17 cellular contexts compared by ENCODE assay signal in genomic region chr5:153794327-153794726, GRCh38.
DNase-seq lines count a peak whose midpoint lies in the region; ATAC-seq, FAIRE-seq and TF ChIP-seq lines count a peak whose summit lies in the region.
"Had no signal": no experiment of that assay in that cellular context is flagged by ENCODE, and none has a peak within 500 bp of the region (broad histone marks: within the 10 kb centered on the region; RNA-seq: fewer than 3 reads in every experiment).

No MANE protein-coding gene starts in this region.

- dilution Hi-C loops in IMR-90 (cut with HindIII; ENCODE audit: low sequenced_read_pairs, unreplicated experiment) = no loop called here

- in situ Hi-C loops in IMR-90 (cut with MboI; ENCODE audit: low sequenced_read_pairs) = no loop called here

- H3K27me3 ChIP-seq in IMR-90 (ENCODE audit: control insufficient read depth, insufficient read depth, low read length) (no peaks in the 10 kb centered on the region), mesenchymal stem cell (ENCODE audit: control insufficient read depth in 1 of 2, insufficient read depth in 1 of 2, low read length in 2 of 2) (no peaks in the 10 kb centered on the region)
- H3K27me3 ChIP-seq: BLaER1 treated with 17β-estradiol and CSF1 and Interleukin-3, amounts not matched to agents 10 nM and 100 nM had no signal

- H2BK120ac ChIP-seq in IMR-90 (ENCODE audit: low read depth, low read length) (no peak overlapping the region), mesenchymal stem cell (ENCODE audit: low read depth, low read length) (no peak overlapping the region)

- peaks cover 20% of the 10 kb centered on the region for H3K4me1 Mint-ChIP-seq in WTC11
- no peaks in the 10 kb centered on the region for H3K4me1 Mint-ChIP-seq in activated naive CD8-positive, alpha-beta T cell treated with anti-CD3 and anti-CD28 coated beads for 36 hours
- H3K4me1 Mint-ChIP-seq: CD4-positive, CD25-positive, alpha-beta regulatory T cell had no signal

- 0 out of 2 replicates have a peak, but pooled peaks cover 3% of the 10 kb centered on the region for H3K4me1 ChIP-seq in IMR-90 (ENCODE audit: control insufficient read depth, insufficient read depth, low read length)
- H3K4me1 ChIP-seq in mesenchymal stem cell (ENCODE audit: control insufficient read depth, insufficient read depth, low read depth, low read length) = no peaks in the 10 kb centered on the region

- no peak overlapping the region for H3K4me2 ChIP-seq in IMR-90 (ENCODE audit: low read depth, low read length)
- H3K4me2 ChIP-seq in mesenchymal stem cell (ENCODE audit: low read length, poor library complexity, severe bottlenecking) = no peak overlapping the region
- H3K4me2 ChIP-seq: KMS-11 had no signal

- FAIRE-seq in GM12891 (lab: Jason Lieb, UNC) = no peak
- FAIRE-seq: G401.6, H54 had no signal

- H3K79me1 ChIP-seq in IMR-90 (ENCODE audit: low read depth in 1 of 2, low read length in 2 of 2) (no peaks in the 10 kb centered on the region), mesenchymal stem cell (replicated peaks; ENCODE audit: low read length, poor library complexity, severe bottlenecking) (no peaks in the 10 kb centered on the region)

- H3K23ac ChIP-seq in IMR-90 (ENCODE audit: low read depth, low read length) (no peak overlapping the region), mesenchymal stem cell (ENCODE audit: low read length in 2 of 2) (peak overlapping the region in 1 of 2 experiments; percentile 51)

- no peaks in the 10 kb centered on the region for H3K9me3 ChIP-seq in IMR-90 (ENCODE audit: control insufficient read depth, insufficient read depth, low read length)
- H3K9me3 ChIP-seq in mesenchymal stem cell (ENCODE audit: control insufficient read depth, low read length) = no peaks in the 10 kb centered on the region
- H3K9me3 ChIP-seq: BLaER1 treated with 17β-estradiol and CSF1 and Interleukin-3, amounts not matched to agents 10 nM and 100 nM had no signal

- H4K5ac ChIP-seq in IMR-90 (ENCODE audit: low read depth, low read length) = no peak overlapping the region

- TF ChIP-seq POLR2A in IMR-90 (IDR thresholded peaks at IDR 0.05; ENCODE audit: low read depth, low read length) (no peak), GM12891 (IDR thresholded peaks at IDR 0.05; ENCODE audit: low read depth, low read length) (no peak)

- no peak overlapping the region for H3K56ac ChIP-seq in IMR-90 (ENCODE audit: extremely low read depth, insufficient read depth, low read length)

- H4K91ac ChIP-seq in IMR-90 (ENCODE audit: insufficient read depth, low read depth, low read length) (no peak overlapping the region), mesenchymal stem cell (ENCODE audit: low read length) (peak overlapping the region; percentile 53)

- H3K9ac ChIP-seq in IMR-90 (ENCODE audit: low read depth, low read length) (no peak overlapping the region), mesenchymal stem cell (ENCODE audit: low read length) (no peak overlapping the region)
- H3K9ac ChIP-seq: BLaER1 treated with 17β-estradiol and CSF1 and Interleukin-3, amounts not matched to agents 10 nM and 100 nM; KMS-11 had no signal

- 92% methylated on average over 5 of the region's 10 CpGs; no CpG with 5 or more reads in 1 of the 2 experiments for WGBS in IMR-90 (ENCODE audit: extremely low coverage in 2 of 2, insufficient read length in 1 of 2), 2 experiments
- WGBS in mesenchymal stem cell = 80% methylated on average over 9 of the region's 10 CpGs

- H2BK20ac ChIP-seq in IMR-90 (ENCODE audit: low read depth, low read length) = no peak overlapping the region

- H3K4ac ChIP-seq in IMR-90 (ENCODE audit: low read depth, low read length) = no peak overlapping the region
- no peak overlapping the region for H3K4ac ChIP-seq in mesenchymal stem cell (ENCODE audit: low read depth in 1 of 2, low read length in 2 of 2)

- H3K4me3 ChIP-seq in IMR-90 (ENCODE audit: insufficient read depth, low read depth, low read length) (no peak overlapping the region), mesenchymal stem cell (ENCODE audit: insufficient read depth in 1 of 2, low read depth in 1 of 2, low read length in 2 of 2) (no peak overlapping the region)
- H3K4me3 ChIP-seq: BLaER1 treated with 17β-estradiol and CSF1 and Interleukin-3, amounts not matched to agents 10 nM and 100 nM had no signal

- H3K27ac ChIP-seq in IMR-90 (ENCODE audit: insufficient read depth, low read length) = no peak overlapping the region
- H3K27ac ChIP-seq in mesenchymal stem cell (ENCODE audit: low read length, poor library complexity, severe bottlenecking) = no peak overlapping the region
- H3K27ac ChIP-seq: 22Rv1; BLaER1 treated with 17β-estradiol and CSF1 and Interleukin-3, amounts not matched to agents 10 nM and 100 nM; KMS-11 had no signal

- H3K27ac Mint-ChIP-seq in WTC11 = no peak overlapping the region
- H3K27ac Mint-ChIP-seq in activated naive CD8-positive, alpha-beta T cell treated with anti-CD3 and anti-CD28 coated beads for 36 hours = no peak overlapping the region
- H3K27ac Mint-ChIP-seq: CD4-positive, CD25-positive, alpha-beta regulatory T cell had no signal

- H2BK12ac ChIP-seq in mesenchymal stem cell (ENCODE audit: low read length in 2 of 2) = no peak overlapping the region

- H2BK15ac ChIP-seq in IMR-90 (ENCODE audit: low read depth, low read length) (no peak overlapping the region), mesenchymal stem cell (ENCODE audit: low read depth, poor library complexity, severe bottlenecking) (no peak overlapping the region)

- CTCF ChIA-PET in IMR-90 (lab: Yijun Ruan, JAX) = no interaction called here
- CTCF ChIA-PET in WTC11 (lab: Charles Lee) = no interaction called here

- no peak overlapping the region for H2AK9ac ChIP-seq in IMR-90 (replicated peaks; ENCODE audit: low read depth, low read length, poor library complexity)

- H4K20me1 ChIP-seq in IMR-90 (ENCODE audit: insufficient read depth, low read length) = no peaks in the 10 kb centered on the region
- H4K20me1 ChIP-seq: BLaER1 treated with 17β-estradiol and CSF1 and Interleukin-3, amounts not matched to agents 10 nM and 100 nM had no signal

- H2AK5ac ChIP-seq in IMR-90 (ENCODE audit: low read depth, low read length) (no peak overlapping the region), mesenchymal stem cell (ENCODE audit: low read length, severe bottlenecking) (no peak overlapping the region)

- no peak for TF ChIP-seq CTCF in IMR-90 (conservative IDR thresholded peaks at IDR 0.05; ENCODE audit: low read depth, low read length)
- TF ChIP-seq CTCF in WTC11 (IDR thresholded peaks at IDR 0.05) = no peak

- H3K4me3 Mint-ChIP-seq in WTC11 = no peak overlapping the region
- no peak overlapping the region for H3K4me3 Mint-ChIP-seq in activated naive CD8-positive, alpha-beta T cell treated with anti-CD3 and anti-CD28 coated beads for 36 hours
- H3K4me3 Mint-ChIP-seq: CD4-positive, CD25-positive, alpha-beta regulatory T cell had no signal

- H2AFZ ChIP-seq in IMR-90 (replicated peaks; ENCODE audit: low read length, poor library complexity) (no peak overlapping the region), mesenchymal stem cell (ENCODE audit: low read depth, low read length) (no peak overlapping the region)

- H3K9me1 ChIP-seq in IMR-90 (ENCODE audit: insufficient read depth, low read length) = no peaks in the 10 kb centered on the region

- no peak for ATAC-seq in IMR-90 (ENCODE audit: low read depth)
- ATAC-seq in WTC11 = no peak
- ATAC-seq: HCT116 had no signal

- TF ChIP-seq RAD21 in IMR-90 (IDR thresholded peaks at IDR 0.05; ENCODE audit: low read length) = no peak

- H4K8ac ChIP-seq in IMR-90 (ENCODE audit: low read depth in 2 of 2, low read length in 2 of 2) = no peak overlapping the region
- H4K8ac ChIP-seq in mesenchymal stem cell (ENCODE audit: low read length) = no peak overlapping the region

- no peaks in the 10 kb centered on the region for H3K9me3 Mint-ChIP-seq in WTC11
- H3K9me3 Mint-ChIP-seq in activated naive CD8-positive, alpha-beta T cell treated with anti-CD3 and anti-CD28 coated beads for 36 hours = no peaks in the 10 kb centered on the region

- H2BK5ac ChIP-seq in IMR-90 (ENCODE audit: low read depth, low read length, poor library complexity, severe bottlenecking) (no peak overlapping the region), mesenchymal stem cell (ENCODE audit: low read depth, low read length, poor library complexity, severe bottlenecking) (no peak overlapping the region)

- DNase-seq in DMS53 (lab: John Stamatoyannopoulos, UW) (peak; percentile 15), DMS53 treated with DMSO at 0.1 percent for 48 hours (lab: John Stamatoyannopoulos, UW; ENCODE audit: unreplicated experiment) (no peak), IMR-90 (no peak), WTC11 (ENCODE audit: low spot score) (no peak), mesenchymal stem cell (no peak), GM12891 (ENCODE audit: insufficient read length, low spot score) (no peak), NCI-H748 treated with DMSO at 0.1 percent for 48 hours (lab: John Stamatoyannopoulos, UW) (no peak)
- no peak for DNase-seq in activated naive CD8-positive, alpha-beta T cell treated with anti-CD3 and anti-CD28 coated beads for 36 hours
- DNase-seq: ACHN; CD4-positive, CD25-positive, alpha-beta regulatory T cell; DMS79 had no signal

- no TSS peak for BruUV-seq in IMR-90 (replicated peaks; lab: Mats Ljungman, UMichigan)

- H3K14ac ChIP-seq in IMR-90 (replicated peaks; ENCODE audit: low read depth, low read length) (no peak overlapping the region), mesenchymal stem cell (ENCODE audit: low read length in 2 of 2) (no peak overlapping the region)

- intact Hi-C loops in IMR-90 (cut with micrococcal nuclease) = no loop called here

- POLR2A ChIA-PET in IMR-90 (lab: Charles Lee; ENCODE audit: unreplicated experiment) = no interaction called here
- POLR2A ChIA-PET in WTC11 (lab: Charles Lee) = no interaction called here

- H3K27me3 Mint-ChIP-seq in WTC11 (ENCODE audit: low read depth) = no peaks in the 10 kb centered on the region
- no peaks in the 10 kb centered on the region for H3K27me3 Mint-ChIP-seq in activated naive CD8-positive, alpha-beta T cell treated with anti-CD3 and anti-CD28 coated beads for 36 hours

- H3K18ac ChIP-seq in IMR-90 (ENCODE audit: low read depth, low read length) = no peak overlapping the region
- H3K18ac ChIP-seq in mesenchymal stem cell (ENCODE audit: low read depth in 1 of 2, low read length in 2 of 2) = no peak overlapping the region

- H3K36me3 Mint-ChIP-seq in WTC11 = no peaks in the 10 kb centered on the region
- no peaks in the 10 kb centered on the region for H3K36me3 Mint-ChIP-seq in activated naive CD8-positive, alpha-beta T cell treated with anti-CD3 and anti-CD28 coated beads for 36 hours
- H3K36me3 Mint-ChIP-seq: CD4-positive, CD25-positive, alpha-beta regulatory T cell had no signal

- H3K36me3 ChIP-seq in IMR-90 (ENCODE audit: control insufficient read depth, insufficient read depth, low read length) (no peaks in the 10 kb centered on the region), mesenchymal stem cell (ENCODE audit: control insufficient read depth in 1 of 2, insufficient read depth in 2 of 2, low read depth in 1 of 2, low read length in 2 of 2) (no peaks in the 10 kb centered on the region)
- H3K36me3 ChIP-seq: BLaER1 treated with 17β-estradiol and CSF1 and Interleukin-3, amounts not matched to agents 10 nM and 100 nM had no signal

TF ChIP-seq in GM12891, 5 proteins besides CTCF, POLR2A, EP300 and RAD21:
- TF ChIP-seq TAF1 (IDR thresholded peaks at IDR 0.05; ENCODE audit: low read depth, low read length) = no peak
- no peak for TF ChIP-seq POU2F2 (IDR thresholded peaks at IDR 0.05; ENCODE audit: low read depth, low read length)
- TF ChIP-seq PAX5 (IDR thresholded peaks at IDR 0.05; ENCODE audit: insufficient read depth, low read length, severe bottlenecking) = no peak
TF ChIP-seq in GM12891: peak in this region for 0.
